Comparison of ENCODE assay signal across 16 cellular contexts in genomic region chr11:121374286-121374985, GRCh38.
DNase-seq lines count a peak whose midpoint lies in the region; ATAC-seq and TF ChIP-seq lines count a peak whose summit lies in the region.
"Had no signal": no experiment of that assay in that cellular context is flagged by ENCODE, and none has a peak within 500 bp of the region (broad histone marks: within the 10 kb centered on the region; RNA-seq: fewer than 3 reads in every experiment).

No MANE protein-coding gene starts in this region.

- intact Hi-C loops in activated B cell treated with CpG ODN at 0.5 μM for 24 hours (cut with micrococcal nuclease), result loop anchor here (10.0 kb wide), 1 partner anchor 50 kb away; no protein-coding TSS in a partner anchor
- intact Hi-C loops in Right ventricle myocardium inferior (cut with DNase I), result no loop called here

- H3K4me1 Mint-ChIP-seq in stimulated activated naive CD8-positive, alpha-beta T cell treated with anti-CD3 and anti-CD28 coated beads, Interleukin-15, amount 100 ng/mL, for 72 hours, result peaks cover 60% of the 10 kb centered on the region
- peaks cover 64% of the 10 kb centered on the region for H3K4me1 Mint-ChIP-seq in activated B cell treated with CpG ODN at 0.5 μM for 24 hours
- peaks cover 31 to 72% of the 10 kb centered on the region in 2 donors for H3K4me1 Mint-ChIP-seq in stimulated activated naive B cell treated with anti-CD40 and anti-IgM and Interleukin-4, amounts not matched to agents 10 μg/mL and 1 μg/mL and 100 μg/mL, for 72 hours

- TF ChIP-seq CTCF in activated B cell treated with CpG ODN at 0.5 μM for 24 hours (IDR thresholded peaks at IDR 0.05), result no peak

- no peaks in the 10 kb centered on the region for H3K27me3 Mint-ChIP-seq in stimulated activated naive CD8-positive, alpha-beta T cell treated with anti-CD3 and anti-CD28 coated beads, Interleukin-15, amount 100 ng/mL, for 72 hours
- H3K27me3 Mint-ChIP-seq in activated B cell treated with CpG ODN at 0.5 μM for 24 hours, result no peaks in the 10 kb centered on the region
- H3K27me3 Mint-ChIP-seq in stimulated activated naive B cell treated with anti-CD40 and anti-IgM and Interleukin-4, amounts not matched to agents 10 μg/mL and 1 μg/mL and 100 μg/mL, for 72 hours, result no peaks in the 10 kb centered on the region

- no peak for DNase-seq in stimulated activated naive CD8-positive, alpha-beta T cell treated with anti-CD3 and anti-CD28 coated beads, Interleukin-15, amount 100 ng/mL, for 72 hours
- DNase-seq in stimulated activated naive CD8-positive, alpha-beta T cell treated with anti-CD3 and anti-CD28 coated beads, Interleukin-15, Interleukin-2, amounts not matched to agents 100 U/mL and 50 U/mL, for 24 hours, result no peak
- DNase-seq in MV-4-11 (lab: John Stamatoyannopoulos, UW) (peak; percentile 62), activated B cell treated with CpG ODN at 0.5 μM for 24 hours (no peak), Right ventricle myocardium inferior (ENCODE audit: missing footprints) (no peak)
- DNase-seq in stimulated activated naive B cell treated with anti-CD40 and anti-IgM and Interleukin-4, amounts not matched to agents 10 μg/mL and 1 μg/mL and 100 μg/mL, for 72 hours, result no peak
- DNase-seq: CD8-positive, alpha-beta T cell; DND-41; HCEC 1CT; NCI-H1092; NCI-H2107; NCI-H226; RPMI8226; SJCRH30 had no signal

- POLR2A ChIA-PET in activated B cell treated with CpG ODN at 0.5 μM for 24 hours (lab: Charles Lee), result interaction anchor here (0.6 to 1.2 kb wide), 2 partner anchors 11 to 34 kb away, joined by 3 read pairs; no protein-coding TSS in a partner anchor

- H3K27ac Mint-ChIP-seq in stimulated activated naive CD8-positive, alpha-beta T cell treated with anti-CD3 and anti-CD28 coated beads, Interleukin-15, amount 100 ng/mL, for 72 hours, result peak overlapping the region; percentile 1 to 5
- peak overlapping the region; percentile 5 for H3K27ac Mint-ChIP-seq in activated B cell treated with CpG ODN at 0.5 μM for 24 hours
- peak overlapping the region; percentile 7 for H3K27ac Mint-ChIP-seq in stimulated activated naive B cell treated with anti-CD40 and anti-IgM and Interleukin-4, amounts not matched to agents 10 μg/mL and 1 μg/mL and 100 μg/mL, for 72 hours
- H3K27ac Mint-ChIP-seq: CD8-positive, alpha-beta T cell had no signal

- no peak for TF ChIP-seq POLR2A in GM18505 (IDR thresholded peaks at IDR 0.05; ENCODE audit: borderline replicate concordance, extremely low read depth, insufficient read depth, insufficient read length)

- no peak for ATAC-seq in stimulated activated naive CD8-positive, alpha-beta T cell treated with anti-CD3 and anti-CD28 coated beads, Interleukin-15, amount 100 ng/mL, for 72 hours
- ATAC-seq in stimulated activated naive CD8-positive, alpha-beta T cell treated with anti-CD3 and anti-CD28 coated beads, Interleukin-15, Interleukin-2, amounts not matched to agents 100 U/mL and 50 U/mL, for 24 hours, result no peak
- ATAC-seq in activated B cell treated with CpG ODN at 0.5 μM for 24 hours (ENCODE audit: low read depth), result no peak
- ATAC-seq in stimulated activated naive B cell treated with anti-CD40 and anti-IgM and Interleukin-4, amounts not matched to agents 10 μg/mL and 1 μg/mL and 100 μg/mL, for 72 hours (replicated peaks), result no peak
- ATAC-seq in GM18511 (IDR thresholded peaks at IDR 0.05; ENCODE audit: unreplicated experiment), result no peak
- no peak for ATAC-seq in GM18505 (IDR thresholded peaks at IDR 0.05; ENCODE audit: unreplicated experiment)
- no peak for ATAC-seq in Right ventricle myocardium inferior
- ATAC-seq: CD8-positive, alpha-beta T cell had no signal

- peaks cover 6 to 12% of the 10 kb centered on the region in 2 donors for H3K9me3 Mint-ChIP-seq in stimulated activated naive CD8-positive, alpha-beta T cell treated with anti-CD3 and anti-CD28 coated beads, Interleukin-15, amount 100 ng/mL, for 72 hours
- H3K9me3 Mint-ChIP-seq in activated B cell treated with CpG ODN at 0.5 μM for 24 hours, result no peaks in the 10 kb centered on the region
- peaks cover 2 to 5% of the 10 kb centered on the region in 2 donors for H3K9me3 Mint-ChIP-seq in stimulated activated naive B cell treated with anti-CD40 and anti-IgM and Interleukin-4, amounts not matched to agents 10 μg/mL and 1 μg/mL and 100 μg/mL, for 72 hours
- H3K9me3 Mint-ChIP-seq: CD8-positive, alpha-beta T cell had no signal

- no peak overlapping the region for H3K4me3 Mint-ChIP-seq in stimulated activated naive CD8-positive, alpha-beta T cell treated with anti-CD3 and anti-CD28 coated beads, Interleukin-15, amount 100 ng/mL, for 72 hours
- no peak overlapping the region for H3K4me3 Mint-ChIP-seq in activated B cell treated with CpG ODN at 0.5 μM for 24 hours
- H3K4me3 Mint-ChIP-seq in stimulated activated naive B cell treated with anti-CD40 and anti-IgM and Interleukin-4, amounts not matched to agents 10 μg/mL and 1 μg/mL and 100 μg/mL, for 72 hours, result no peak overlapping the region
- H3K4me3 Mint-ChIP-seq: CD8-positive, alpha-beta T cell had no signal

- CTCF ChIA-PET in activated B cell treated with CpG ODN at 0.5 μM for 24 hours (lab: Charles Lee), result interaction anchor here (2.1 kb wide), 1 partner anchor 9 kb away, joined by 5 read pairs; no protein-coding TSS in a partner anchor

- H3K36me3 Mint-ChIP-seq in activated B cell treated with CpG ODN at 0.5 μM for 24 hours (ENCODE audit: low read depth), result no peaks in the 10 kb centered on the region
- H3K36me3 Mint-ChIP-seq in stimulated activated naive B cell treated with anti-CD40 and anti-IgM and Interleukin-4, amounts not matched to agents 10 μg/mL and 1 μg/mL and 100 μg/mL, for 72 hours, result peaks cover 3 to 4% of the 10 kb centered on the region in 2 donors
- H3K36me3 Mint-ChIP-seq: CD8-positive, alpha-beta T cell had no signal
